1 cellular context compared by ENCODE assay signal in genomic region chrX:11864171-11864570, GRCh38.
A peak's percentile ranks its signal among the peaks of the same experiment; 100 is the strongest.
TF ChIP-seq lines count a peak whose summit lies in the region.

No MANE protein-coding gene starts in this region.

TF ChIP-seq in GM12878, 131 proteins besides CTCF, POLR2A, EP300 and RAD21:
- TF ChIP-seq ZNF687 (IDR thresholded peaks at IDR 0.05): no peak
- no peak for TF ChIP-seq SUZ12 (IDR thresholded peaks at IDR 0.05; ENCODE audit: unreplicated experiment)
- 0 out of 2 replicates have a peak, but pooled peaks have one; percentile 18 for TF ChIP-seq RUNX3 (IDR thresholded peaks at IDR 0.05; ENCODE audit: low read length)
- no peak for TF ChIP-seq GATAD2B (conservative IDR thresholded peaks at IDR 0.05; ENCODE audit: low read depth)
- no peak for TF ChIP-seq RBBP5 (conservative IDR thresholded peaks at IDR 0.05)
